ENCODE assay signal across 32 cellular contexts in genomic region chr3:112187300-112187699, GRCh38. TPM values are rescaled to one million over a fixed set of nuclear protein-coding genes. Genes with fewer than 3 reads are reported as not detected.
"Had no signal": no experiment of that assay in that cellular context is flagged by ENCODE, and none has a peak within 500 bp of the region (broad histone marks: within the 10 kb centered on the region; RNA-seq: fewer than 3 reads in every experiment).

No MANE protein-coding gene starts in this region.

- H3K27ac ChIP-seq: Peyer's patch, VCaP had no signal

- H3K36me3 ChIP-seq: MG63, Peyer's patch had no signal

- H3K27me3 ChIP-seq: MG63, Peyer's patch had no signal

- DNase-seq: activated CD4-positive, alpha-beta memory T cell treated with anti-CD3 and anti-CD28 coated beads, Interleukin-2, amount 10 ng/mL, durations not matched to agents 7 days and 5 days; activated CD4-positive, alpha-beta T cell treated with anti-CD3 and anti-CD28 coated beads for 1 hour; activated CD4-positive, alpha-beta T cell treated with anti-CD3 and anti-CD28 coated beads for 48 hours; activated CD4-positive, CD25-positive, alpha-beta regulatory T cell; activated CD8-positive, alpha-beta memory T cell treated with anti-CD3 and anti-CD28 coated beads for 24 hours; activated CD8-positive, alpha-beta memory T cell treated with anti-CD3 and anti-CD28 coated beads, Interleukin-2, amount 10 ng/mL, durations not matched to agents 7 days and 5 days; activated CD8-positive, alpha-beta memory T cell treated with anti-CD3 and anti-CD28 coated beads, Interleukin-2, amount 50 U/mL, for 48 hours; activated effector memory CD4-positive, alpha-beta T cell treated with Interleukin-2 at 50 U/mL for 16 hours; activated naive CD4-positive, alpha-beta T cell treated with anti-CD3 and anti-CD28 coated beads, Interleukin-2, amount 10 ng/mL, durations not matched to agents 7 days and 5 days; activated naive CD8-positive, alpha-beta T cell treated with anti-CD3 and anti-CD28 coated beads, Interleukin-2, amount 50 U/mL, for 24 hours; activated T-cell treated with anti-CD3 and anti-CD28 coated beads, Interleukin-2, amount 50 U/mL, for 48 hours; anterior cingulate cortex; caudate nucleus; cerebellar nuclear complex; MG63; MV-4-11; NCI-H1092; NCI-H187 treated with DMSO at 0.1 percent for 48 hours; NCI-H2081; NCI-H345; NCI-H524 treated with DMSO at 0.1 percent for 48 hours; NK-92 treated with Interleukin-12 subunit alpha and Interleukin-12 subunit beta, amount 100 ng/mL, for 24 hours; PC-3; Peyer's patch; RPMI8226; SIG-M5; T-cell; T-helper 17 cell had no signal

- H3K4me1 ChIP-seq: Peyer's patch had no signal

- H3K4me3 ChIP-seq: MG63, Peyer's patch had no signal

- H3K9me3 ChIP-seq: MG63, Peyer's patch had no signal

RNA-seq across cellular contexts. Expression of gene GCSAM, which starts 54.3 kb away (rescaled TPM):
- total RNA-seq: NCI-H460, PC-3, Right ventricle myocardium inferior, SK-MEL-5 had no signal
